ENCODE assay signal across 20 cellular contexts in the genomic region with DNA sequence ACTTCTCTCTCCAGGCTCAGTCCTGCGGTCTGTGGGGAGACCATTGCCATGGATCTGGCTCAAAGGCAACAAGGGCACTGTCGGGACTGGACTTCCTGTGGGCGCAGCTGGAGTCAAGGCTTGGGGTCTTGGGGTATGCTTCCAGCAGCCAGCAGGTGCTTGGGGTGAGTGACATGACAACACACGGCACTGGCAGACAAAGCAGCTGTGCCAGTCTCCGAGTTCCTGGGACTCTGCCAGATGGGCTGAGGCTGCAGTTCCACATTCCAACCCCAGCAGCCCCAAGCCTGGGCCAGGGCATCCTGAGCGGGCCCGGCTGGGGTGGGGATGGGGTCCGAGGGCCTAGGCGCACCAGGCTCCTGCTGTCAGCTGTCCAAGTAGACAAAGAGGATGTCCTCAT. TPM values are rescaled to one million over a fixed set of nuclear protein-coding genes. Genes with fewer than 3 reads are reported as not detected.
A peak's percentile ranks its signal among the peaks of the same experiment; 100 is the strongest.
DNase-seq lines count a peak whose midpoint lies in the region; ATAC-seq and TF ChIP-seq lines count a peak whose summit lies in the region.
"Had no signal": no experiment of that assay in that cellular context is flagged by ENCODE, and none has a peak within 500 bp of the region (broad histone marks: within the 10 kb centered on the region; RNA-seq: fewer than 3 reads in every experiment).

No MANE protein-coding gene starts in this region.

- no peaks in the 10 kb centered on the region for H3K9me3 ChIP-seq in right lobe of liver
- no peaks in the 10 kb centered on the region for H3K9me3 ChIP-seq in SK-N-SH
- H3K9me3 ChIP-seq: uterus had no signal

- no peaks in the 10 kb centered on the region for H3F3A ChIP-seq in SK-N-SH (replicated peaks; ENCODE audit: insufficient read depth)

- peaks cover 71% of the 10 kb centered on the region for H3K36me3 Mint-ChIP-seq in stimulated activated memory B cell treated with anti-CD40 and anti-IgM and Interleukin-4, amounts not matched to agents 10 μg/mL and 1 μg/mL and 100 μg/mL, for 72 hours
- peaks cover 39% of the 10 kb centered on the region for H3K36me3 Mint-ChIP-seq in T-helper 2 cell treated with Interferon-gamma antibody and Interleukin-4, amounts not matched to agents 5 μg/mL and 100 μg/mL, for 36 hours (ENCODE audit: low read depth)

- POLR2A ChIA-PET in SK-N-SH (lab: Yijun Ruan, JAX), result no interaction called here

- no peak for TF ChIP-seq RAD21 in SK-N-SH (IDR thresholded peaks at IDR 0.05; ENCODE audit: low read length)

- H3K4me2 ChIP-seq in SK-N-SH, result no peak overlapping the region
- H3K4me2 ChIP-seq: smooth muscle cell had no signal

- H3K36me3 ChIP-seq in right lobe of liver (peaks cover 0 to 63% (median 36%) of the 10 kb centered on the region in 4 donors), SK-N-SH (replicated peaks in 1 of 2; ENCODE audit: control insufficient read depth in 1 of 2, insufficient read depth in 2 of 2, low read length in 1 of 2) (peaks cover 22 to 55% of the 10 kb centered on the region in 2 experiments)
- H3K36me3 ChIP-seq: uterus had no signal

- peaks cover 9% of the 10 kb centered on the region; the same call in 1 of the 2 replicates for H3K79me2 ChIP-seq in SK-N-SH (ENCODE audit: insufficient read depth)

- H3K27me3 ChIP-seq in dorsolateral prefrontal cortex (no peaks in the 10 kb centered on the region), right lobe of liver (no peaks in the 10 kb centered on the region), SK-N-SH (ENCODE audit: insufficient read depth) (no peaks in the 10 kb centered on the region)
- H3K27me3 ChIP-seq: uterus had no signal

- H3K9me3 Mint-ChIP-seq in stimulated activated memory B cell treated with anti-CD40 and anti-IgM and Interleukin-4, amounts not matched to agents 10 μg/mL and 1 μg/mL and 100 μg/mL, for 72 hours, result no peaks in the 10 kb centered on the region
- H3K9me3 Mint-ChIP-seq in T-helper 2 cell treated with Interferon-gamma antibody and Interleukin-4, amounts not matched to agents 5 μg/mL and 100 μg/mL, for 36 hours, result no peaks in the 10 kb centered on the region
- H3K9me3 Mint-ChIP-seq: dendritic cell treated with granulocyte-macrophage colony-stimulating factor and Interleukin-4, amounts not matched to agents 40 ng/mL and 50 ng/mL, for 4 days had no signal

- peak; percentile 18 for TF ChIP-seq POLR2A in right lobe of liver (IDR thresholded peaks at IDR 0.05)

- DNase-seq in GF-D8 (lab: John Stamatoyannopoulos, UW), result peak; percentile 76
- peak in 4 of 10 donors; percentile 24 to 63 (median 51) for DNase-seq in dorsolateral prefrontal cortex
- DNase-seq in right lobe of liver, result peak; percentile 77 to 87 (median 83)
- no peak for DNase-seq in activated CD4-positive, CD25-positive, alpha-beta regulatory T cell treated with anti-CD3 and anti-CD28 coated beads, Interleukin-2, amount 50 U/mL, for 72 hours
- no peak for DNase-seq in SK-N-SH
- DNase-seq in T-helper 2 cell treated with Interferon-gamma antibody and Interleukin-4, amounts not matched to agents 5 μg/mL and 100 μg/mL, for 36 hours (ENCODE audit: low spot score), result no peak
- DNase-seq: activated CD4-positive, alpha-beta T cell treated with anti-CD3 and anti-CD28 coated beads for 48 hours; activated CD8-positive, alpha-beta memory T cell treated with anti-CD3 and anti-CD28 coated beads, Interleukin-2, amount 50 U/mL, for 4 hours; activated naive CD4-positive, alpha-beta T cell; COR-L47; erythroblast; H7; NCI-H510A; SHP77 treated with DMSO at 0.1 percent for 48 hours; uterus had no signal

- H3K27ac Mint-ChIP-seq in stimulated activated memory B cell treated with anti-CD40 and anti-IgM and Interleukin-4, amounts not matched to agents 10 μg/mL and 1 μg/mL and 100 μg/mL, for 72 hours, result peak overlapping the region; percentile 18
- H3K27ac Mint-ChIP-seq in T-helper 2 cell treated with Interferon-gamma antibody and Interleukin-4, amounts not matched to agents 5 μg/mL and 100 μg/mL, for 36 hours, result no peak overlapping the region
- H3K27ac Mint-ChIP-seq: dendritic cell treated with granulocyte-macrophage colony-stimulating factor and Interleukin-4, amounts not matched to agents 40 ng/mL and 50 ng/mL, for 4 days had no signal

- H3K9ac ChIP-seq in SK-N-SH, result no peak overlapping the region

- peaks cover 47% of the 10 kb centered on the region for H3K4me1 Mint-ChIP-seq in stimulated activated memory B cell treated with anti-CD40 and anti-IgM and Interleukin-4, amounts not matched to agents 10 μg/mL and 1 μg/mL and 100 μg/mL, for 72 hours
- no peaks in the 10 kb centered on the region for H3K4me1 Mint-ChIP-seq in T-helper 2 cell treated with Interferon-gamma antibody and Interleukin-4, amounts not matched to agents 5 μg/mL and 100 μg/mL, for 36 hours (ENCODE audit: low read depth)

- CTCF ChIA-PET in SK-N-SH (lab: Yijun Ruan, JAX), result no interaction called here

- no peak overlapping the region for H3K4me3 Mint-ChIP-seq in stimulated activated memory B cell treated with anti-CD40 and anti-IgM and Interleukin-4, amounts not matched to agents 10 μg/mL and 1 μg/mL and 100 μg/mL, for 72 hours
- H3K4me3 Mint-ChIP-seq in T-helper 2 cell treated with Interferon-gamma antibody and Interleukin-4, amounts not matched to agents 5 μg/mL and 100 μg/mL, for 36 hours, result no peak overlapping the region
- H3K4me3 Mint-ChIP-seq: dendritic cell treated with granulocyte-macrophage colony-stimulating factor and Interleukin-4, amounts not matched to agents 40 ng/mL and 50 ng/mL, for 4 days had no signal

- H3K27ac ChIP-seq in dorsolateral prefrontal cortex (peak overlapping the region in 37 of 59 donors; percentile 0 to 90 (median 48)), right lobe of liver (peak overlapping the region; percentile 48 to 89 (median 77)), SK-N-SH (ENCODE audit: low read depth in 2 of 2, low read length in 1 of 2) (no peak overlapping the region)
- H3K27ac ChIP-seq: uterus had no signal

- no peaks in the 10 kb centered on the region for H3K9me2 ChIP-seq in SK-N-SH

- no CpG with 5 or more reads among the region's 9 CpGs for WGBS in right lobe of liver (ENCODE audit: insufficient coverage, low coverage, low lambda C conversion rate, missing lambda C conversion rate)
- 94% methylated on average over 9 of the region's 9 CpGs for WGBS in SK-N-SH (ENCODE audit: low lambda C conversion rate)

- H3K4me1 ChIP-seq in right lobe of liver, result peaks cover 0 to 82% (median 27%) of the 10 kb centered on the region in 4 donors
- peaks cover 7 to 8% of the 10 kb centered on the region in 2 experiments; a peak in 2 of 4 replicates for H3K4me1 ChIP-seq in SK-N-SH (ENCODE audit: control insufficient read depth in 1 of 2, insufficient read depth in 2 of 2, low read depth in 1 of 2, low read length in 1 of 2)
- H3K4me1 ChIP-seq: uterus had no signal

- no peak overlapping the region for H2AFZ ChIP-seq in SK-N-SH (ENCODE audit: low read depth)

- intact Hi-C loops in dorsolateral prefrontal cortex (cut with DNase I), result no loop called here
- intact Hi-C loops in right lobe of liver (cut with DNase I), result no loop called here

- ATAC-seq in right lobe of liver (peak; percentile 42 to 52 (median 50)), HG02588 (IDR thresholded peaks at IDR 0.05; ENCODE audit: unreplicated experiment) (no peak)
- no peak for ATAC-seq in stimulated activated memory B cell treated with anti-CD40 and anti-IgM and Interleukin-4, amounts not matched to agents 10 μg/mL and 1 μg/mL and 100 μg/mL, for 72 hours

- H3K4me3 ChIP-seq in dorsolateral prefrontal cortex (no peak overlapping the region), right lobe of liver (no peak overlapping the region), SK-N-SH (ENCODE audit: low read depth in 2 of 2, low read length in 1 of 2) (no peak overlapping the region)
- H3K4me3 ChIP-seq: smooth muscle cell, uterus had no signal

- H3K27me3 Mint-ChIP-seq in stimulated activated memory B cell treated with anti-CD40 and anti-IgM and Interleukin-4, amounts not matched to agents 10 μg/mL and 1 μg/mL and 100 μg/mL, for 72 hours, result no peaks in the 10 kb centered on the region
- H3K27me3 Mint-ChIP-seq in T-helper 2 cell treated with Interferon-gamma antibody and Interleukin-4, amounts not matched to agents 5 μg/mL and 100 μg/mL, for 36 hours (ENCODE audit: low read depth), result no peaks in the 10 kb centered on the region
- H3K27me3 Mint-ChIP-seq: dendritic cell treated with granulocyte-macrophage colony-stimulating factor and Interleukin-4, amounts not matched to agents 40 ng/mL and 50 ng/mL, for 4 days had no signal

- H4K20me1 ChIP-seq in SK-N-SH (ENCODE audit: insufficient read depth), result 0 out of 2 replicates have a peak, but pooled peaks cover 3% of the 10 kb centered on the region

- TF ChIP-seq CTCF in dorsolateral prefrontal cortex (IDR thresholded peaks at IDR 0.05 in 54 of 56, conservative IDR thresholded peaks at IDR 0.05 in 2 of 56; ENCODE audit: low read depth in 1 of 56, partially characterized antibody in 56 of 56) (no peak), right lobe of liver (IDR thresholded peaks at IDR 0.05) (peak in 1 of 4 donors; percentile 44), SK-N-SH (IDR thresholded peaks at IDR 0.05) (no peak)

- no peak for TF ChIP-seq EP300 in SK-N-SH (IDR thresholded peaks at IDR 0.05; ENCODE audit: borderline replicate concordance in 1 of 2, low read depth in 1 of 2, low read length in 1 of 2)

TF ChIP-seq in SK-N-SH, 30 proteins besides CTCF, POLR2A, EP300 and RAD21:
- no peak for TF ChIP-seq SIN3A (IDR thresholded peaks at IDR 0.05; ENCODE audit: borderline replicate concordance, low read depth, low read length)

RNA-seq across cellular contexts. Expression of a gene that starts 12.3 kb away (rescaled TPM):
- 10 to 100 TPM; 22.1 to 69.1 (median 37.8) TPM for total RNA-seq in dorsolateral prefrontal cortex
- 100 to 1,000 TPM in 5 of 6 experiments, 10 to 100 TPM in 1; 94.0 to 281 (median 213) TPM for total RNA-seq in right lobe of liver
- 71.0 and 80.7 TPM in 2 replicates for polyA plus RNA-seq in SK-N-SH (2012; rRNA removed)
- polyA plus RNA-seq in SK-N-SH (2012; cell fraction: cytosol; rRNA removed), result 41.7 and 56.7 TPM in 2 replicates
- 80.2 and 104 TPM in 2 replicates for polyA plus RNA-seq in SK-N-SH (2012; cell fraction: nucleus; rRNA removed)

RNA-seq across cellular contexts. Expression of a gene that starts 13.2 kb away (rescaled TPM):
- total RNA-seq in dorsolateral prefrontal cortex, result 10 to 100 TPM; 35.6 to 96.2 (median 63.6) TPM
- 100 to 1,000 TPM in 2 of 6 experiments, 10 to 100 TPM in 4; 43.3 to 180 (median 53.4) TPM for total RNA-seq in right lobe of liver
- 177 and 212 TPM in 2 replicates for polyA plus RNA-seq in SK-N-SH (2012; rRNA removed)
- polyA plus RNA-seq in SK-N-SH (2012; cell fraction: cytosol; rRNA removed), result 176 and 201 TPM in 2 replicates
- polyA plus RNA-seq in SK-N-SH (2012; cell fraction: nucleus; rRNA removed), result 95.0 and 101 TPM in 2 replicates

RNA-seq across cellular contexts. Expression of a gene that starts 47.5 kb away (rescaled TPM):
- 1 to 10 TPM in 41 of 120 experiments, under 1 TPM in 76, not detected in 3; 0.13 to 4.9 (median 0.77) TPM for total RNA-seq in dorsolateral prefrontal cortex
- 100 to 1,000 TPM in 3 of 6 experiments, 10 to 100 TPM in 3; 50.6 to 169 (median 100) TPM for total RNA-seq in right lobe of liver
- 0.30 and 0.49 TPM in 2 replicates for polyA plus RNA-seq in SK-N-SH (2012; rRNA removed)
- polyA plus RNA-seq in SK-N-SH (2012; cell fraction: cytosol; rRNA removed), result 0.14 and 0.20 TPM in 2 replicates
- polyA plus RNA-seq in SK-N-SH (2012; cell fraction: nucleus; rRNA removed), result 1.4 and 1.7 TPM in 2 replicates
- total RNA-seq: H7, HT1080, smooth muscle cell had no signal

RNA-seq across cellular contexts. Expression of a gene that starts 50.2 kb away (rescaled TPM):
- 10 to 100 TPM in 111 of 120 experiments, 1 to 10 TPM in 9; 6.4 to 27.7 (median 13.8) TPM for total RNA-seq in dorsolateral prefrontal cortex
- 10 to 100 TPM; 11.8 to 28.0 (median 21.5) TPM for total RNA-seq in right lobe of liver
- polyA plus RNA-seq in SK-N-SH (2012; rRNA removed), result 11.0 and 12.3 TPM in 2 replicates
- polyA plus RNA-seq in SK-N-SH (2012; cell fraction: cytosol; rRNA removed), result 3.1 and 5.2 TPM in 2 replicates
- 65.6 and 88.9 TPM in 2 replicates for polyA plus RNA-seq in SK-N-SH (2012; cell fraction: nucleus; rRNA removed)

Comparison
In these comparisons a context has a peak if more than half of its experiments do, and no peak if none do; other contexts are left out.
1. DNase-seq: peak in GF-D8 (single experiment) and right lobe of liver (3 of 3); none in activated CD4-positive, CD25-positive, alpha-beta regulatory T cell treated with anti-CD3 and anti-CD28 coated beads, Interleukin-2, amount 50 U/mL, for 72 hours (single experiment), SK-N-SH (single experiment) and T-helper 2 cell treated with Interferon-gamma antibody and Interleukin-4, amounts not matched to agents 5 μg/mL and 100 μg/mL, for 36 hours (single experiment).
2. H3K27ac ChIP-seq: peak in dorsolateral prefrontal cortex (37 of 59) and right lobe of liver (3 of 3); none in SK-N-SH (0 of 2).
3. ATAC-seq: peak in right lobe of liver (4 of 4); none in stimulated activated memory B cell treated with anti-CD40 and anti-IgM and Interleukin-4, amounts not matched to agents 10 μg/mL and 1 μg/mL and 100 μg/mL, for 72 hours (single experiment) and HG02588 (single experiment).
4. RNA of a gene that starts 47.5 kb away (total RNA-seq): 50.6 to 169 TPM in right lobe of liver; 0.13 to 4.9 TPM in dorsolateral prefrontal cortex; every median in the first group is over 4 times any median in the second.